15 cellular contexts compared by ENCODE assay signal in genomic region chr3:71355862-71356261, GRCh38.
DNase-seq lines count a peak whose midpoint lies in the region; TF ChIP-seq lines count a peak whose summit lies in the region.
"Had no signal": no experiment of that assay in that cellular context is flagged by ENCODE, and none has a peak within 500 bp of the region (broad histone marks: within the 10 kb centered on the region; RNA-seq: fewer than 3 reads in every experiment).

No MANE protein-coding gene starts in this region.

- peak overlapping the region; percentile 17; the same call in 1 of the 2 replicates for H3K4me3 ChIP-seq in DOHH2 (ENCODE audit: low read length)
- no peak overlapping the region for H3K4me3 ChIP-seq in OCI-LY7 (ENCODE audit: low read depth, low read length, poor library complexity, severe bottlenecking)

- intact Hi-C loops in OCI-LY7 (cut with micrococcal nuclease; ENCODE audit: unreplicated experiment) = no loop called here

- H3K4me2 ChIP-seq in DOHH2 (ENCODE audit: low read length) (peak overlapping the region; percentile 42), OCI-LY7 (ENCODE audit: low read length) (0 out of 2 replicates have a peak overlapping the region, but pooled peaks have one; percentile 15)

- CTCF ChIA-PET in OCI-LY7 (lab: Charles Lee; ENCODE audit: unreplicated experiment) = interaction anchor here (1.2 kb wide), 1 partner anchor 31 kb away, joined by 3 read pairs; no protein-coding TSS in a partner anchor

- no peak overlapping the region for H2AFZ ChIP-seq in OCI-LY7 (ENCODE audit: low read length)

- no peak overlapping the region for H3K4me3 Mint-ChIP-seq in activated naive CD8-positive, alpha-beta T cell treated with anti-CD3 and anti-CD28 coated beads for 36 hours

- H3K27ac Mint-ChIP-seq in activated naive CD8-positive, alpha-beta T cell treated with anti-CD3 and anti-CD28 coated beads for 36 hours = peak overlapping the region; percentile 1

- POLR2A ChIA-PET in OCI-LY7 (lab: Charles Lee) = interaction anchor here (0.6 kb wide), 1 partner anchor 61 kb away, joined by 3 read pairs; no protein-coding TSS in a partner anchor

- no peaks in the 10 kb centered on the region for H3K9me3 Mint-ChIP-seq in activated naive CD8-positive, alpha-beta T cell treated with anti-CD3 and anti-CD28 coated beads for 36 hours

- H3K36me3 ChIP-seq in DOHH2 (ENCODE audit: control insufficient read depth, low read length) (peaks cover 28% of the 10 kb centered on the region), OCI-LY7 (ENCODE audit: insufficient read depth, low read length) (peaks cover 9% of the 10 kb centered on the region; the same call in 1 of the 2 replicates)

- H3K79me2 ChIP-seq in DOHH2 (ENCODE audit: control insufficient read depth, low read length) (peaks cover 68% of the 10 kb centered on the region), OCI-LY7 (ENCODE audit: insufficient read depth, low read depth, low read length) (no peaks in the 10 kb centered on the region)

- H3K9me2 ChIP-seq in DOHH2 (replicated peaks; ENCODE audit: control insufficient read depth, low read length) = no peaks in the 10 kb centered on the region
- H3K9me2 ChIP-seq in OCI-LY7 (ENCODE audit: insufficient read depth, low read length) = no peaks in the 10 kb centered on the region

- no peaks in the 10 kb centered on the region for H3K27me3 Mint-ChIP-seq in activated naive CD8-positive, alpha-beta T cell treated with anti-CD3 and anti-CD28 coated beads for 36 hours

- no TSS peak for BruUV-seq in OCI-LY7 (replicated peaks; lab: Mats Ljungman, UMichigan)

- no peaks in the 10 kb centered on the region for H3K27me3 ChIP-seq in DOHH2 (ENCODE audit: control insufficient read depth, low read length)
- H3K27me3 ChIP-seq: neutrophil had no signal

- H3K36me3 Mint-ChIP-seq in activated naive CD8-positive, alpha-beta T cell treated with anti-CD3 and anti-CD28 coated beads for 36 hours = peaks cover 38% of the 10 kb centered on the region

- H3K27ac ChIP-seq in DOHH2 (ENCODE audit: low read depth, low read length) (peak overlapping the region; percentile 33; the same call in 1 of the 2 replicates), OCI-LY7 (ENCODE audit: low read depth, low read length, poor library complexity, severe bottlenecking) (no peak overlapping the region)
- H3K27ac ChIP-seq: C4-2B, neutrophil had no signal

- DNase-seq in OCI-LY7 (ENCODE audit: low spot score) = no peak
- DNase-seq in activated naive CD8-positive, alpha-beta T cell treated with anti-CD3 and anti-CD28 coated beads for 36 hours = no peak
- DNase-seq in stimulated activated CD4-positive, alpha-beta T cell treated with anti-CD3 and anti-CD28 coated beads, Interleukin-4, amount 100 ng/mL, for 24 hours = peak; percentile 68
- DNase-seq in NCI-H146 treated with DMSO at 0.1 percent for 48 hours (lab: John Stamatoyannopoulos, UW; ENCODE audit: unreplicated experiment) = no peak
- no peak for DNase-seq in COR-L47 (lab: John Stamatoyannopoulos, UW)
- no peak for DNase-seq in T1000 (lab: John Stamatoyannopoulos, UW)
- DNase-seq: anterior cingulate cortex; glutamatergic neuron; GOT3; NCI-H2171 treated with DMSO at 0.1 percent for 48 hours; NK-92 treated with Interleukin-12 subunit alpha and Interleukin-12 subunit beta, amount 100 ng/mL, for 24 hours; right cardiac atrium had no signal

- H3K4me1 ChIP-seq in DOHH2 (ENCODE audit: control insufficient read depth, low read length) (peaks cover 59% of the 10 kb centered on the region), OCI-LY7 (ENCODE audit: insufficient read depth, low read length, poor library complexity, severe bottlenecking) (peaks cover 26% of the 10 kb centered on the region)

- no peak for TF ChIP-seq CTCF in DOHH2 (IDR thresholded peaks at IDR 0.05; ENCODE audit: low read depth, low read length, poor library complexity, severe bottlenecking)
- no peak for TF ChIP-seq CTCF in OCI-LY7 (conservative IDR thresholded peaks at IDR 0.05; ENCODE audit: low read length)

- peaks cover 77% of the 10 kb centered on the region for H3K4me1 Mint-ChIP-seq in activated naive CD8-positive, alpha-beta T cell treated with anti-CD3 and anti-CD28 coated beads for 36 hours

- H4K20me1 ChIP-seq in DOHH2 (ENCODE audit: control insufficient read depth, insufficient read depth, low read depth, low read length) = peaks cover 12% of the 10 kb centered on the region; the same call in 1 of the 2 replicates
- H4K20me1 ChIP-seq in OCI-LY7 (ENCODE audit: insufficient read depth, low read length) = peaks cover 12% of the 10 kb centered on the region; the same call in 1 of the 2 replicates

- H3K9me3 ChIP-seq in DOHH2 (ENCODE audit: control insufficient read depth, insufficient read depth, low read length) (no peaks in the 10 kb centered on the region), OCI-LY7 (ENCODE audit: low read length) (no peaks in the 10 kb centered on the region)
- H3K9me3 ChIP-seq: neutrophil had no signal

- H3F3A ChIP-seq in DOHH2 (ENCODE audit: control insufficient read depth, insufficient read depth) = peaks cover 9% of the 10 kb centered on the region; the same call in 1 of the 2 replicates
